ENCODE assay signal across 31 cellular contexts in the genomic region with DNA sequence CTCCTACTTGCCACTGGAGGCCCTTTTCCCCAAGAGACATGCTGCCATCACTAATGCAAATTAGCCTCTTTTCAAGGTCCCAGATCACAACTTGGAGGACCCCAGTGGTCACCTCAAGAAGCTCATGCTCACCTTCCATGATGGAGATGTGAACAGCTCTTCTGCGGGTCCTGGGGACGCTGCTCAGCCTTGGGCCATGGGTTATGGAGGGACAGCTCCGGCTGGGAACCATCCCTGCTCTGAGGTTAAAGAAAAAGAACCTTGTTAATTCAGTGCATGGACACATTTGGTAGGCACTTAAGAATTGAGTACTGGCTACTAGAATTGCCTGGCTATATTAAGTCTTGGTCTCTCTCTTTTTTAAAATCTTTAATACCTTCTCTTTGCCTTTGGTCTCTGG.
"Had no signal": no experiment of that assay in that cellular context is flagged by ENCODE, and none has a peak within 500 bp of the region (broad histone marks: within the 10 kb centered on the region; RNA-seq: fewer than 3 reads in every experiment).

No MANE protein-coding gene starts in this region.

- H3K9me3 ChIP-seq: adrenal gland, body of pancreas, breast epithelium had no signal

- H3K27me3 Mint-ChIP-seq: activated B cell treated with CpG ODN at 0.5 μM for 24 hours; activated CD4-positive, alpha-beta memory T cell treated with anti-CD3 and anti-CD28 coated beads for 36 hours; activated CD4-positive, alpha-beta T cell treated with anti-CD3 and anti-CD28 coated beads, Interleukin-2, amount 10 ng/mL, durations not matched to agents 24 days and 14 days; activated CD8-positive, alpha-beta T cell treated with anti-CD3 and anti-CD28 coated beads for 36 hours; activated T-helper 17 cell treated with anti-CD3 and anti-CD28 coated beads, Interleukin-2, amount 50 U/mL, for 72 hours; central memory CD8-positive, alpha-beta T cell had no signal

- H3K4me3 ChIP-seq: adrenal gland, body of pancreas, breast epithelium had no signal

- H3K27me3 ChIP-seq: adrenal gland, body of pancreas, brain microvascular endothelial cell, breast epithelium had no signal

- DNase-seq: activated B cell treated with CpG ODN at 0.5 μM for 24 hours; activated CD4-positive, alpha-beta memory T cell treated with anti-CD3 and anti-CD28 coated beads for 36 hours; activated CD4-positive, alpha-beta T cell treated with anti-CD3 and anti-CD28 coated beads for 4 hours; activated CD4-positive, alpha-beta T cell treated with anti-CD3 and anti-CD28 coated beads, Interleukin-2, amount 10 ng/mL, durations not matched to agents 24 days and 14 days; activated CD4-positive, alpha-beta T cell treated with anti-CD3 and anti-CD28 coated beads, Interleukin-2, amount 50 U/mL, for 1 hour; activated CD4-positive, alpha-beta T cell treated with anti-CD3 and anti-CD28 coated beads, Interleukin-2, amount 50 U/mL, for 4 hours; activated CD4-positive, CD25-positive, alpha-beta regulatory T cell treated with anti-CD3 and anti-CD28 coated beads, Interleukin-2, amount 50 U/mL, for 72 hours; activated CD8-positive, alpha-beta memory T cell treated with anti-CD3 and anti-CD28 coated beads, Interleukin-2, amount 50 U/mL, for 4 hours; activated CD8-positive, alpha-beta T cell treated with anti-CD3 and anti-CD28 coated beads for 36 hours; activated effector memory CD4-positive, alpha-beta T cell treated with anti-CD3 and anti-CD28 coated beads, Interleukin-2, amount 50 U/mL, for 16 hours; activated gamma-delta T cell treated with Interleukin-2 at 50 U/mL for 16 hours; activated naive CD4-positive, alpha-beta T cell; activated naive CD4-positive, alpha-beta T cell treated with anti-CD3 and anti-CD28 coated beads for 36 hours; activated naive CD4-positive, alpha-beta T cell treated with anti-CD3 and anti-CD28 coated beads, Interleukin-2, amount 50 U/mL, for 16 hours; activated T-cell treated with anti-CD3 and anti-CD28 coated beads for 4 hours; activated T-cell treated with anti-CD3 and anti-CD28 coated beads, Interleukin-2, amount 50 U/mL, for 1 hour; activated T-cell treated with anti-CD3 and anti-CD28 coated beads, Interleukin-2, amount 50 U/mL, for 72 hours; adrenal gland; amniotic stem cell; body of pancreas; brain microvascular endothelial cell; caudate nucleus; cerebellar nuclear complex; SW 1271; T-helper 9 cell had no signal

- H3K27ac ChIP-seq: adrenal gland, body of pancreas, brain microvascular endothelial cell, breast epithelium, VCaP had no signal

- H3K27ac Mint-ChIP-seq: activated B cell treated with CpG ODN at 0.5 μM for 24 hours; activated CD4-positive, alpha-beta memory T cell treated with anti-CD3 and anti-CD28 coated beads for 36 hours; activated CD4-positive, alpha-beta T cell treated with anti-CD3 and anti-CD28 coated beads, Interleukin-2, amount 10 ng/mL, durations not matched to agents 24 days and 14 days; activated CD8-positive, alpha-beta T cell treated with anti-CD3 and anti-CD28 coated beads for 36 hours; activated naive CD4-positive, alpha-beta T cell treated with anti-CD3 and anti-CD28 coated beads for 36 hours; activated T-cell treated with anti-CD3 and anti-CD28 coated beads, Interleukin-2, amount 50 U/mL, for 72 hours; activated T-helper 17 cell treated with anti-CD3 and anti-CD28 coated beads, Interleukin-2, amount 50 U/mL, for 72 hours had no signal

- H3K36me3 ChIP-seq: adrenal gland, brain microvascular endothelial cell, breast epithelium had no signal

- H3K4me1 Mint-ChIP-seq: activated T-helper 17 cell treated with anti-CD3 and anti-CD28 coated beads, Interleukin-2, amount 50 U/mL, for 72 hours; central memory CD8-positive, alpha-beta T cell had no signal

- H3K4me1 ChIP-seq: adrenal gland, body of pancreas, breast epithelium had no signal

- ATAC-seq: activated CD8-positive, alpha-beta T cell treated with anti-CD3 and anti-CD28 coated beads for 36 hours; activated naive CD4-positive, alpha-beta T cell treated with anti-CD3 and anti-CD28 coated beads, Interleukin-2, amount 50 U/mL, for 72 hours; activated T-cell treated with anti-CD3 and anti-CD28 coated beads, Interleukin-2, amount 50 U/mL, for 72 hours; activated T-helper 17 cell treated with anti-CD3 and anti-CD28 coated beads, Interleukin-2, amount 50 U/mL, for 72 hours; body of pancreas had no signal

- H3K9me3 Mint-ChIP-seq: activated B cell treated with CpG ODN at 0.5 μM for 24 hours; activated CD4-positive, alpha-beta memory T cell treated with anti-CD3 and anti-CD28 coated beads for 36 hours; activated CD4-positive, alpha-beta T cell treated with anti-CD3 and anti-CD28 coated beads, Interleukin-2, amount 10 ng/mL, durations not matched to agents 24 days and 14 days; activated CD8-positive, alpha-beta T cell treated with anti-CD3 and anti-CD28 coated beads for 36 hours; activated naive CD4-positive, alpha-beta T cell treated with anti-CD3 and anti-CD28 coated beads for 36 hours; activated naive CD4-positive, alpha-beta T cell treated with anti-CD3 and anti-CD28 coated beads, Interleukin-2, amount 50 U/mL, for 72 hours; activated T-cell treated with anti-CD3 and anti-CD28 coated beads, Interleukin-2, amount 50 U/mL, for 72 hours; activated T-helper 1 cell treated with anti-CD3 and anti-CD28 coated beads, Interleukin-12 subunit alpha, Interleukin-12 subunit beta, Interleukin-2, Interleukin-4 antibody, amounts not matched to agents 30 ng/mL and 10 ng/mL and 1 ng/mL, durations not matched to agents 14 hours and 24 hours and 36 hours; activated T-helper 17 cell treated with anti-CD3 and anti-CD28 coated beads, Interleukin-2, amount 50 U/mL, for 72 hours; central memory CD8-positive, alpha-beta T cell had no signal

- H3K4me3 Mint-ChIP-seq: activated B cell treated with CpG ODN at 0.5 μM for 24 hours; activated CD4-positive, alpha-beta memory T cell treated with anti-CD3 and anti-CD28 coated beads for 36 hours; activated CD4-positive, alpha-beta T cell treated with anti-CD3 and anti-CD28 coated beads, Interleukin-2, amount 10 ng/mL, durations not matched to agents 24 days and 14 days; activated CD8-positive, alpha-beta T cell treated with anti-CD3 and anti-CD28 coated beads for 36 hours; activated naive CD4-positive, alpha-beta T cell treated with anti-CD3 and anti-CD28 coated beads for 36 hours; activated T-cell treated with anti-CD3 and anti-CD28 coated beads, Interleukin-2, amount 50 U/mL, for 72 hours; activated T-helper 1 cell treated with anti-CD3 and anti-CD28 coated beads, Interleukin-12 subunit alpha, Interleukin-12 subunit beta, Interleukin-2, Interleukin-4 antibody, amounts not matched to agents 30 ng/mL and 10 ng/mL and 1 ng/mL, durations not matched to agents 14 hours and 24 hours and 36 hours; activated T-helper 17 cell treated with anti-CD3 and anti-CD28 coated beads, Interleukin-2, amount 50 U/mL, for 72 hours; central memory CD8-positive, alpha-beta T cell had no signal
